2 cellular contexts compared by ENCODE assay signal in the genomic region with DNA sequence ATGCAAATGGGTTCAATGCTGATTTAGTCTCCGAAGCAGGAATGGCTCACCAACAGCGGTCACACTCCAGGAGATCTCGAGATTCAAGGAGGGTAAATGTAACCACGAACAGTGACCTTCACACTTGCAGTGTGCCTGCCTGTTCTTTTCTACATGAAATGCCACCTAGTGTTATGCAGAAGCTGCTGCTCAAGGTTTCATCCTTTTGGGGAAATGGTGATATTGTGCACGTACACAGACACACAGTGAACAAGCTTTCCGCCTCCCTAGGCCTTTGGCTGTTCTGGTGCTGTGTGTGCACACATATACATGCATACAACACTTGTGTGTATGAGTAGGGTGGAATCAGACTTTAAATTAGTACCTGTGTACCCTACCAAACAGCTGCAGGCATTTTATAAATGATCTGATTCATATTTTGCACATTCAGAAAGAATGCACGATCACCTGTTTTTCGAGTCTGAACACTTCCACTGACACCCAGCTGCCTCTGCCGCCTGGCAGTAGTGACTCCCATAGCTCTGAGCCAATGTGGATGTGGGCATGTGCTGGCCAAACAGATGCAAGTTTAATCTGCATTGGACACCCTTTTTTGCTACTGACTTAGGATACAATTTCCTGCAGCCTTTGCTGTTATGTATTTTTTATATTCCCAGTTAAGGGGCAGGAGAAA.
TF ChIP-seq lines count a peak whose summit lies in the region.

No MANE protein-coding gene starts in this region.

TF ChIP-seq in SK-N-SH treated with all-trans-retinoic acid at 6 μM for 48 hours, 23 proteins besides CTCF, POLR2A, EP300 and RAD21 (continued from another document):
- TF ChIP-seq, protein P1, sequence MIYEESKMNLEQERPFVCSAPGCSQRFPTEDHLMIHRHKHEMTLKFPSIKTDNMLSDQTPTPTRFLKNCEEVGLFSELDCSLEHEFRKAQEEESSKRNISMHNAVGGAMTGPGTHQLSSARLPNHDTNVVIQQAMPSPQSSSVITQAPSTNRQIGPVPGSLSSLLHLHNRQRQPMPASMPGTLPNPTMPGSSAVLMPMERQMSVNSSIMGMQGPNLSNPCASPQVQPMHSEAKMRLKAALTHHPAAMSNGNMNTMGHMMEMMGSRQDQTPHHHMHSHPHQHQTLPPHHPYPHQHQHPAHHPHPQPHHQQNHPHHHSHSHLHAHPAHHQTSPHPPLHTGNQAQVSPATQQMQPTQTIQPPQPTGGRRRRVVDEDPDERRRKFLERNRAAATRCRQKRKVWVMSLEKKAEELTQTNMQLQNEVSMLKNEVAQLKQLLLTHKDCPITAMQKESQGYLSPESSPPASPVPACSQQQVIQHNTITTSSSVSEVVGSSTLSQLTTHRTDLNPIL (CRISPR knock-in tag; IDR thresholded peaks at IDR 0.05; ENCODE audit: low read depth), result no peak
- TF ChIP-seq TOX (CRISPR knock-in tag; IDR thresholded peaks at IDR 0.05; ENCODE audit: borderline replicate concordance) (no peak), ZNF8 (CRISPR knock-in tag; IDR thresholded peaks at IDR 0.05) (no peak), CSDC2 (CRISPR knock-in tag; IDR thresholded peaks at IDR 0.05) (no peak), RARB (CRISPR knock-in tag; IDR thresholded peaks at IDR 0.05) (no peak)
- TF ChIP-seq, protein P2, sequence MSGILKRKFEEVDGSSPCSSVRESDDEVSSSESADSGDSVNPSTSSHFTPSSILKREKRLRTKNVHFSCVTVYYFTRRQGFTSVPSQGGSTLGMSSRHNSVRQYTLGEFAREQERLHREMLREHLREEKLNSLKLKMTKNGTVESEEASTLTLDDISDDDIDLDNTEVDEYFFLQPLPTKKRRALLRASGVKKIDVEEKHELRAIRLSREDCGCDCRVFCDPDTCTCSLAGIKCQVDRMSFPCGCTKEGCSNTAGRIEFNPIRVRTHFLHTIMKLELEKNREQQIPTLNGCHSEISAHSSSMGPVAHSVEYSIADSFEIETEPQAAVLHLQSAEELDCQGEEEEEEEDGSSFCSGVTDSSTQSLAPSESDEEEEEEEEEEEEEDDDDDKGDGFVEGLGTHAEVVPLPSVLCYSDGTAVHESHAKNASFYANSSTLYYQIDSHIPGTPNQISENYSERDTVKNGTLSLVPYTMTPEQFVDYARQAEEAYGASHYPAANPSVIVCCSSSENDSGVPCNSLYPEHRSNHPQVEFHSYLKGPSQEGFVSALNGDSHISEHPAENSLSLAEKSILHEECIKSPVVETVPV (CRISPR knock-in tag; IDR thresholded peaks at IDR 0.05), result no peak
- TF ChIP-seq, protein P3, sequence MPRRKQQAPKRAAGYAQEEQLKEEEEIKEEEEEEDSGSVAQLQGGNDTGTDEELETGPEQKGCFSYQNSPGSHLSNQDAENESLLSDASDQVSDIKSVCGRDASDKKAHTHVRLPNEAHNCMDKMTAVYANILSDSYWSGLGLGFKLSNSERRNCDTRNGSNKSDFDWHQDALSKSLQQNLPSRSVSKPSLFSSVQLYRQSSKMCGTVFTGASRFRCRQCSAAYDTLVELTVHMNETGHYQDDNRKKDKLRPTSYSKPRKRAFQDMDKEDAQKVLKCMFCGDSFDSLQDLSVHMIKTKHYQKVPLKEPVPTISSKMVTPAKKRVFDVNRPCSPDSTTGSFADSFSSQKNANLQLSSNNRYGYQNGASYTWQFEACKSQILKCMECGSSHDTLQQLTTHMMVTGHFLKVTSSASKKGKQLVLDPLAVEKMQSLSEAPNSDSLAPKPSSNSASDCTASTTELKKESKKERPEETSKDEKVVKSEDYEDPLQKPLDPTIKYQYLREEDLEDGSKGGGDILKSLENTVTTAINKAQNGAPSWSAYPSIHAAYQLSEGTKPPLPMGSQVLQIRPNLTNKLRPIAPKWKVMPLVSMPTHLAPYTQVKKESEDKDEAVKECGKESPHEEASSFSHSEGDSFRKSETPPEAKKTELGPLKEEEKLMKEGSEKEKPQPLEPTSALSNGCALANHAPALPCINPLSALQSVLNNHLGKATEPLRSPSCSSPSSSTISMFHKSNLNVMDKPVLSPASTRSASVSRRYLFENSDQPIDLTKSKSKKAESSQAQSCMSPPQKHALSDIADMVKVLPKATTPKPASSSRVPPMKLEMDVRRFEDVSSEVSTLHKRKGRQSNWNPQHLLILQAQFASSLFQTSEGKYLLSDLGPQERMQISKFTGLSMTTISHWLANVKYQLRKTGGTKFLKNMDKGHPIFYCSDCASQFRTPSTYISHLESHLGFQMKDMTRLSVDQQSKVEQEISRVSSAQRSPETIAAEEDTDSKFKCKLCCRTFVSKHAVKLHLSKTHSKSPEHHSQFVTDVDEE (CRISPR knock-in tag; IDR thresholded peaks at IDR 0.05), result no peak

TF ChIP-seq in SK-N-SH, 30 proteins besides CTCF, POLR2A, EP300 and RAD21 (continued from another document):
- TF ChIP-seq, protein P4, sequence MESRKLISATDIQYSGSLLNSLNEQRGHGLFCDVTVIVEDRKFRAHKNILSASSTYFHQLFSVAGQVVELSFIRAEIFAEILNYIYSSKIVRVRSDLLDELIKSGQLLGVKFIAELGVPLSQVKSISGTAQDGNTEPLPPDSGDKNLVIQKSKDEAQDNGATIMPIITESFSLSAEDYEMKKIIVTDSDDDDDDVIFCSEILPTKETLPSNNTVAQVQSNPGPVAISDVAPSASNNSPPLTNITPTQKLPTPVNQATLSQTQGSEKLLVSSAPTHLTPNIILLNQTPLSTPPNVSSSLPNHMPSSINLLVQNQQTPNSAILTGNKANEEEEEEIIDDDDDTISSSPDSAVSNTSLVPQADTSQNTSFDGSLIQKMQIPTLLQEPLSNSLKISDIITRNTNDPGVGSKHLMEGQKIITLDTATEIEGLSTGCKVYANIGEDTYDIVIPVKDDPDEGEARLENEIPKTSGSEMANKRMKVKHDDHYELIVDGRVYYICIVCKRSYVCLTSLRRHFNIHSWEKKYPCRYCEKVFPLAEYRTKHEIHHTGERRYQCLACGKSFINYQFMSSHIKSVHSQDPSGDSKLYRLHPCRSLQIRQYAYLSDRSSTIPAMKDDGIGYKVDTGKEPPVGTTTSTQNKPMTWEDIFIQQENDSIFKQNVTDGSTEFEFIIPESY (IDR thresholded peaks at IDR 0.05; ENCODE audit: borderline replicate concordance, low read depth), result no peak
- TF ChIP-seq RFX5 (IDR thresholded peaks at IDR 0.05; ENCODE audit: low read length), result no peak
- no peak for TF ChIP-seq MEF2A (IDR thresholded peaks at IDR 0.05; ENCODE audit: borderline replicate concordance, low read depth)
- TF ChIP-seq MXI1 (IDR thresholded peaks at IDR 0.05; ENCODE audit: low read depth, low read length), result no peak
- TF ChIP-seq TCF12 (IDR thresholded peaks at IDR 0.05), result no peak
- no peak for TF ChIP-seq FOSL2 (IDR thresholded peaks at IDR 0.05; ENCODE audit: borderline replicate concordance, low read depth)
- TF ChIP-seq FOXM1 (IDR thresholded peaks at IDR 0.05; ENCODE audit: low read depth), result no peak
- no peak for TF ChIP-seq POLR2AphosphoS5 (IDR thresholded peaks at IDR 0.05; ENCODE audit: low read depth, low read length)
TF ChIP-seq in SK-N-SH: peak in this region for 0.
